8 cellular contexts compared by ENCODE assay signal in genomic region chr12:30694971-30695326, GRCh38. TPM values are rescaled to one million over a fixed set of nuclear protein-coding genes. Genes with fewer than 3 reads are reported as not detected.
A peak's percentile ranks its signal among the peaks of the same experiment; 100 is the strongest.
DNase-seq lines count a peak whose midpoint lies in the region; ATAC-seq and TF ChIP-seq lines count a peak whose summit lies in the region.

No MANE protein-coding gene starts in this region.

- no peak for TF ChIP-seq CTCF in astrocyte of the spinal cord (IDR thresholded peaks at IDR 0.05; ENCODE audit: low read depth, low read length)

- peaks cover 17% of the 10 kb centered on the region for H3K4me1 ChIP-seq in iPS-18a (ENCODE audit: control insufficient read depth, low read depth, low read length)

- H3K9me3 ChIP-seq in iPS-18a (ENCODE audit: control insufficient read depth, low read depth, low read length), result no peaks in the 10 kb centered on the region

- no peaks in the 10 kb centered on the region for H3K36me3 ChIP-seq in iPS-18a (ENCODE audit: control insufficient read depth, low read depth, low read length)

- no peak overlapping the region for H3K27ac ChIP-seq in iPS-18a (ENCODE audit: low read length)

- intact Hi-C loops in sciatic nerve (cut with DNase I), result no loop called here

- H3K27me3 ChIP-seq in iPS-18a (ENCODE audit: control insufficient read depth, insufficient read depth, low read length), result no peaks in the 10 kb centered on the region

- H3K9ac ChIP-seq in iPS-18a (ENCODE audit: low read length), result peak overlapping the region; percentile 78

- ATAC-seq in HG02678 (IDR thresholded peaks at IDR 0.05; ENCODE audit: unreplicated experiment) (peak; percentile 25), sciatic nerve (peak; percentile 57), GM19452 (IDR thresholded peaks at IDR 0.05; ENCODE audit: unreplicated experiment) (no peak)

- H3K4me3 ChIP-seq in astrocyte of the spinal cord (ENCODE audit: low read depth, low read length), result peak overlapping the region; percentile 99
- peak overlapping the region; percentile 91 for H3K4me3 ChIP-seq in iPS-18a (ENCODE audit: low read length)

- DNase-seq in activated CD8-positive, alpha-beta memory T cell treated with anti-CD3 and anti-CD28 coated beads, Interleukin-2, amount 50 U/mL, for 48 hours, result peak; percentile 58
- no peak for DNase-seq in activated CD8-positive, alpha-beta memory T cell treated with anti-CD3 and anti-CD28 coated beads for 24 hours
- DNase-seq in NCI-H510A treated with DMSO at 0.1 percent for 48 hours (lab: John Stamatoyannopoulos, UW) (peak; percentile 23), astrocyte of the spinal cord (ENCODE audit: low read depth, low spot score) (peak; percentile 53), sciatic nerve (ENCODE audit: low spot score) (no peak)

- in situ Hi-C loops in astrocyte of the spinal cord (cut with HindIII; ENCODE audit: low sequenced_read_pairs), result no loop called here

RNA-seq across cellular contexts. Expression of gene IPO8, which starts 0.7 kb away (rescaled TPM):
- total RNA-seq in sciatic nerve, result 50.6 TPM

RNA-seq across cellular contexts. Expression of gene CAPRIN2, which starts 59.8 kb away (rescaled TPM):
- total RNA-seq in sciatic nerve, result 50.8 TPM

Comparison
In these comparisons a context has a peak if more than half of its experiments do, and no peak if none do; other contexts are left out.
1. DNase-seq: peak in activated CD8-positive, alpha-beta memory T cell treated with anti-CD3 and anti-CD28 coated beads, Interleukin-2, amount 50 U/mL, for 48 hours (single experiment), NCI-H510A treated with DMSO at 0.1 percent for 48 hours (single experiment) and astrocyte of the spinal cord (single experiment); none in activated CD8-positive, alpha-beta memory T cell treated with anti-CD3 and anti-CD28 coated beads for 24 hours (single experiment) and sciatic nerve (single experiment).